1 cellular context compared by ENCODE assay signal in the genomic region with DNA sequence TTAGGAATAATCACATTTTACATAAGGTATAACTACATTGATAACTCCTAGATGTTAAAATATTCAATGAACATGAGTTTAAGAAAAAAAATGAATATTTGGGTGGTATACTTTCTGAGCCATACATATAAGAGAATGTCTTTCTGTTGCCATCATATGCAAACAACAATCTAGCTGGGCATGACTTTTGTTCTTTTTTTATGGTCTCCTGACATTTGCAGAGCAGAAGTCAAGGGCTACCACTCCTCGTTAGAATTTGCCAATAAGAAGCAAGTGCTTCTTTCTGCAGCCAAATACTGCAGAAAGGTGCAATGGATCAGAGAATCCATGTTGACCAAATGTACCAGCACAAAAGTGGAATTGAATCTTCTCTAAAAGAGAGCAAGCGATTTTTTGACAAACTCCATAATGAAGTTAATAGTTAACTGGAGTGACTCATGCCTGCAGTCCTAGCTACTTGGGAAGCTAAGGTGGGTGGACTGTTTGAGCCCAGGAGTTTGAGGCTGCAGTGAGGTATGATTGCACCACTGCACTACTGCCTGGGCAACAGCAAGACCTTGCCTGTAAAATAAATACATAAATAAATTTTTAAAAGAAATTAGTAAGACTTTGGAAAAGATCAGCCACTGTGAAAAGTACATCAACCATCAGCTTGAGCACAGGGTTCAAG.
A peak's percentile ranks its signal among the peaks of the same experiment; 100 is the strongest.
TF ChIP-seq lines count a peak whose summit lies in the region.

No MANE protein-coding gene starts in this region.

TF ChIP-seq in liver, 16 proteins besides CTCF, POLR2A, EP300 and RAD21 (continued from another document):
- TF ChIP-seq ZBTB33 (IDR thresholded peaks at IDR 0.05) (no peak), NR2F2 (IDR thresholded peaks at IDR 0.05) (no peak), YY1 (IDR thresholded peaks at IDR 0.05) (peak; percentile 36), RXRA (IDR thresholded peaks at IDR 0.05) (peak in 1 of 2 donors; percentile 11), HNF4A (conservative IDR thresholded peaks at IDR 0.05) (peak in 1 of 2 donors; percentile 6), HNF4G (IDR thresholded peaks at IDR 0.05) (no peak), ATF3 (IDR thresholded peaks at IDR 0.05) (peak; percentile 19)
